ENCODE assay signal across 1 cellular context in genomic region chr16:1960665-1961630, GRCh38.
TF ChIP-seq lines count a peak whose summit lies in the region.

No MANE protein-coding gene starts in this region.

TF ChIP-seq in K562, 482 proteins besides CTCF, POLR2A, EP300 and RAD21 (continued from another document and continues in another):
- TF ChIP-seq ARID4B (CRISPR knock-in tag; IDR thresholded peaks at IDR 0.05) (0 out of 2 replicates have a peak, but pooled peaks have one; percentile 31), ZFP30 (CRISPR knock-in tag; IDR thresholded peaks at IDR 0.05; ENCODE audit: borderline replicate concordance) (0 out of 2 replicates have a peak, but pooled peaks have one; percentile 22), KAT7 (CRISPR knock-in tag; IDR thresholded peaks at IDR 0.05; ENCODE audit: borderline replicate concordance) (peak; percentile 91), OTX1 (CRISPR knock-in tag; IDR thresholded peaks at IDR 0.05) (peak; percentile 73; the same call in 1 of the 2 replicates), SREBF2 (CRISPR knock-in tag; IDR thresholded peaks at IDR 0.05) (no peak), SNRNP70 (optimal IDR thresholded peaks at IDR 0.05; ENCODE audit: low read depth, low read length) (peak; percentile 77), RFX5 (IDR thresholded peaks at IDR 0.05; ENCODE audit: low read depth, low read length) (no peak), POLR2G (IDR thresholded peaks at IDR 0.05; ENCODE audit: low read depth, low read length) (peak; percentile 68), SETDB1 (IDR thresholded peaks at IDR 0.05; ENCODE audit: low read length) (no peak), RFX1 (IDR thresholded peaks at IDR 0.05) (no peak), ZNF316 (IDR thresholded peaks at IDR 0.05) (no peak), MTF1 (CRISPR knock-in tag; IDR thresholded peaks at IDR 0.05; ENCODE audit: borderline replicate concordance) (no peak), MCM2 (IDR thresholded peaks at IDR 0.05; ENCODE audit: low read depth) (no peak), CEBPZ (IDR thresholded peaks at IDR 0.05; ENCODE audit: borderline replicate concordance, low read depth, low read length) (no peak), EWSR1 (IDR thresholded peaks at IDR 0.05; ENCODE audit: borderline replicate concordance, low read depth, partially characterized antibody) (peak; percentile 93), ZNF217 (CRISPR knock-in tag; IDR thresholded peaks at IDR 0.05) (no peak), ZNF584 (CRISPR knock-in tag; IDR thresholded peaks at IDR 0.05; ENCODE audit: low read depth) (no peak), ZNF197 (CRISPR knock-in tag; IDR thresholded peaks at IDR 0.05; ENCODE audit: low read depth) (no peak), HNRNPUL1 (IDR thresholded peaks at IDR 0.05; ENCODE audit: low read length) (no peak; the same call in 1 of the 2 replicates), SP1 (CRISPR knock-in tag; IDR thresholded peaks at IDR 0.05) (no peak), RBM25 (IDR thresholded peaks at IDR 0.05; ENCODE audit: low read depth, low read length, severe bottlenecking) (no peak), ZNF57 (CRISPR knock-in tag; IDR thresholded peaks at IDR 0.05) (no peak), ETV1 (tag; conservative IDR thresholded peaks at IDR 0.05; ENCODE audit: low read depth) (0 out of 2 replicates have a peak, but pooled peaks have one; percentile 22), CHD2 (IDR thresholded peaks at IDR 0.05; ENCODE audit: low read depth, low read length) (peak; percentile 19), HNRNPLL (IDR thresholded peaks at IDR 0.05; ENCODE audit: low read depth, low read length, poor library complexity, severe bottlenecking) (peak; percentile 50), CXXC5 (CRISPR knock-in tag; IDR thresholded peaks at IDR 0.05) (no peak), MYNN (IDR thresholded peaks at IDR 0.05) (peak; percentile 85), MYNN (CRISPR knock-in tag; IDR thresholded peaks at IDR 0.05) (no peak), ZNF639 (CRISPR knock-in tag; conservative IDR thresholded peaks at IDR 0.05 in 1 of 2, IDR thresholded peaks at IDR 0.05 in 1 of 2) (no peak), FOXP1 (CRISPR knock-in tag; IDR thresholded peaks at IDR 0.05) (peak; percentile 68; the same call in 1 of the 2 replicates), NCOA4 (IDR thresholded peaks at IDR 0.05; ENCODE audit: partially characterized antibody) (no peak), ZBTB40 (IDR thresholded peaks at IDR 0.05) (0 out of 2 replicates have a peak, but pooled peaks have one; percentile 6), ZBTB40 (CRISPR knock-in tag; IDR thresholded peaks at IDR 0.05) (no peak), ETV6 (IDR thresholded peaks at IDR 0.05; ENCODE audit: borderline replicate concordance in 1 of 2, low read depth in 2 of 2, low read length in 1 of 2) (no peak; a peak in 1 of 4 replicates), ETV6 (CRISPR knock-in tag; IDR thresholded peaks at IDR 0.05; ENCODE audit: borderline replicate concordance) (no peak), ZNF512 (tag; IDR thresholded peaks at IDR 0.05) (no peak), CREB1 (IDR thresholded peaks at IDR 0.05) (no peak; the same call in 1 of the 2 replicates), CREB1 (CRISPR knock-in tag; IDR thresholded peaks at IDR 0.05) (0 out of 2 replicates have a peak, but pooled peaks have one; percentile 18), RAD51 (IDR thresholded peaks at IDR 0.05; ENCODE audit: borderline replicate concordance, low read depth) (no peak; the same call in 1 of the 2 replicates), FOXP4 (CRISPR knock-in tag; IDR thresholded peaks at IDR 0.05; ENCODE audit: borderline replicate concordance) (peak; percentile 58; the same call in 1 of the 2 replicates), PRPF4 (IDR thresholded peaks at IDR 0.05; ENCODE audit: insufficient read depth, low read depth, low read length, poor library complexity, severe bottlenecking) (no peak)
